Comparison of ENCODE assay signal across 17 cellular contexts in the genomic region with DNA sequence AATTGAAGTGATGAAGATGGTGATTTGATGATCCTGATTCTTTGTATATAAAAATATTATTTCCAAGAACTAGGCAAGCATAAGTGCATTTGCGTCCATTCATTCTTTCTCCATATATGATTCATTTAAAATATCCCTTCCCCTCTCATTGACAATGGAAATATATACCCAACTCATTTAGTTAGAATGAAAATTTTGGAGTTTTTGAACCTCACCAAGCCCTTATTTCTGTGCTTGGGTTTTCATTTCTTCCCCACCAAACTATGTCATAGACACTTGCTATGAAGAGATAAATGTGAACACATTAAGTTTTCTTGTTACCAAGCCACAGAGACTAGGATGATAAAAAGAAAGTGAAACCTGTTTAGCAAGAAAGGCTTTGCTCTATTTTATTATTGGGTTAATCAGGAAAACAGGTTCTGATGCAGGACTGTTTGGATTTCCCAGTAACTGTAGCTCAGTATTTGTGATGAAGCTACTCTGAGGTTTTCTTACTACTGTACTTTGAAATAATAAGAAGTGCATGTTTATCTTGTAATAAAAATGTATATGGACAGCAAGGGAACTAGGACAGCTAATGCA.
DNase-seq lines count a peak whose midpoint lies in the region; ATAC-seq, FAIRE-seq and TF ChIP-seq lines count a peak whose summit lies in the region.
"Had no signal": no experiment of that assay in that cellular context is flagged by ENCODE, and none has a peak within 500 bp of the region (broad histone marks: within the 10 kb centered on the region; RNA-seq: fewer than 3 reads in every experiment).

No MANE protein-coding gene starts in this region.

- no peak overlapping the region for H3K4me3 Mint-ChIP-seq in central memory CD8-positive, alpha-beta T cell

- no peak overlapping the region for H2AFZ ChIP-seq in DND-41 (ENCODE audit: low read depth, low read length)
- H2AFZ ChIP-seq in MM.1S (ENCODE audit: low read length), result peak overlapping the region; percentile 30

- ATAC-seq in A549 (no peak), DND-41 (ENCODE audit: insufficient read depth, low read depth) (0 out of 3 replicates have a peak, but pooled peaks have one; percentile 52), GM19023 (IDR thresholded peaks at IDR 0.05; ENCODE audit: unreplicated experiment) (no peak)
- ATAC-seq in central memory CD8-positive, alpha-beta T cell (replicated peaks; ENCODE audit: extremely low read depth, poor library complexity, severe bottlenecking), result no peak

- TF ChIP-seq POLR2A in A549 (IDR thresholded peaks at IDR 0.05; ENCODE audit: low read length), result no peak
- TF ChIP-seq POLR2A in GM12892 (IDR thresholded peaks at IDR 0.05; ENCODE audit: low read depth, low read length), result no peak

- TF ChIP-seq RAD21 in A549 (conservative IDR thresholded peaks at IDR 0.05 in 1 of 2, IDR thresholded peaks at IDR 0.05 in 1 of 2), result no peak

- H3K36me3 ChIP-seq in DND-41 (ENCODE audit: insufficient read depth, low read length), result no peaks in the 10 kb centered on the region
- no peaks in the 10 kb centered on the region for H3K36me3 ChIP-seq in MM.1S (replicated peaks; ENCODE audit: insufficient read depth, low read length)
- H3K36me3 ChIP-seq: HAP-1 had no signal

- H3K36me3 Mint-ChIP-seq in central memory CD8-positive, alpha-beta T cell (ENCODE audit: insufficient read depth), result peaks cover 2% of the 10 kb centered on the region

- H3K4me3 ChIP-seq in A549 (no peak overlapping the region), DND-41 (ENCODE audit: low read depth in 1 of 2, low read length in 2 of 2) (no peak overlapping the region), MM.1S (ENCODE audit: low read length) (no peak overlapping the region)
- H3K4me3 ChIP-seq: HAP-1 had no signal

- H3K27ac Mint-ChIP-seq in central memory CD8-positive, alpha-beta T cell (ENCODE audit: low read depth), result peak overlapping the region; percentile 21

- H3K9ac ChIP-seq in DND-41 (ENCODE audit: low read depth, low read length) (no peak overlapping the region), MM.1S (ENCODE audit: low read length) (no peak overlapping the region)

- FAIRE-seq in A549 (lab: Jason Lieb, UNC) (peak; percentile 23), GM12892 (lab: Jason Lieb, UNC) (no peak)
- FAIRE-seq: D721Med, RCC 7860 had no signal

- POLR2A ChIA-PET in A549 (lab: Yijun Ruan, JAX), result no interaction called here

- CTCF ChIA-PET in A549 (lab: Yijun Ruan, JAX), result no interaction called here

- WGBS in A549 (ENCODE audit: missing lambda C conversion rate), result 98% methylated on average over 1 of the region's 1 CpG

- no peaks in the 10 kb centered on the region for H3K27me3 ChIP-seq in DND-41 (ENCODE audit: insufficient read depth, low read length, poor library complexity)
- no peaks in the 10 kb centered on the region for H3K27me3 ChIP-seq in MM.1S (replicated peaks; ENCODE audit: insufficient read depth, low read length)

- H3K4me1 Mint-ChIP-seq in central memory CD8-positive, alpha-beta T cell, result peaks cover 7% of the 10 kb centered on the region

- no peak for TF ChIP-seq CTCF in A549 (IDR thresholded peaks at IDR 0.05)
- TF ChIP-seq CTCF in DND-41 (IDR thresholded peaks at IDR 0.05; ENCODE audit: borderline replicate concordance, extremely low read depth, low read length, poor library complexity, severe bottlenecking), result no peak
- no peak for TF ChIP-seq CTCF in MM.1S (IDR thresholded peaks at IDR 0.05; ENCODE audit: low read length)

- H4K20me1 ChIP-seq in DND-41 (ENCODE audit: insufficient read depth, low read length) (no peaks in the 10 kb centered on the region), MM.1S (ENCODE audit: insufficient read depth, low read length) (no peaks in the 10 kb centered on the region)

- H3K27me3 Mint-ChIP-seq in central memory CD8-positive, alpha-beta T cell, result no peaks in the 10 kb centered on the region

- 0 out of 3 replicates have a peak, but pooled peaks cover 4% of the 10 kb centered on the region for H3K4me1 ChIP-seq in A549
- 0 out of 2 replicates have a peak, but pooled peaks cover 5% of the 10 kb centered on the region for H3K4me1 ChIP-seq in DND-41 (ENCODE audit: insufficient read depth, low read length)
- H3K4me1 ChIP-seq in MM.1S (ENCODE audit: low read length), result no peaks in the 10 kb centered on the region
- H3K4me1 ChIP-seq: HAP-1 had no signal

- no peaks in the 10 kb centered on the region for H3F3A ChIP-seq in MM.1S (ENCODE audit: insufficient read depth, low read length)

- H3K79me2 ChIP-seq in DND-41 (ENCODE audit: insufficient read depth, low read length), result no peaks in the 10 kb centered on the region
- H3K79me2 ChIP-seq in MM.1S (ENCODE audit: low read length), result no peaks in the 10 kb centered on the region

- DNase-seq in A549 (ENCODE audit: low read depth in 1 of 2, low spot score in 1 of 2), result no peak
- DNase-seq in DND-41, result no peak
- peak; percentile 19 for DNase-seq in MM.1S
- no peak for DNase-seq in central memory CD8-positive, alpha-beta T cell (ENCODE audit: low spot score in 2 of 2)
- DNase-seq in DMS 273 treated with DMSO at 0.1 percent for 48 hours (lab: John Stamatoyannopoulos, UW), result no peak
- no peak for DNase-seq in H4 (ENCODE audit: low spot score)
- DNase-seq in GM12892 (ENCODE audit: insufficient read length), result no peak
- DNase-seq: AML-193, NCI-H1436 treated with DMSO at 0.1 percent for 48 hours, NCI-H2107, NCI-H446 treated with DMSO at 0.1 percent for 48 hours, NCI-H748 treated with DMSO at 0.1 percent for 48 hours, SHP77 had no signal

- no peaks in the 10 kb centered on the region for H3K9me2 ChIP-seq in MM.1S (replicated peaks; ENCODE audit: insufficient read depth, low read length)

- no peaks in the 10 kb centered on the region for H3K9me3 Mint-ChIP-seq in central memory CD8-positive, alpha-beta T cell

- no peaks in the 10 kb centered on the region for H3K9me3 ChIP-seq in A549
- H3K9me3 ChIP-seq in DND-41 (ENCODE audit: insufficient read depth, low read length, severe bottlenecking), result no peaks in the 10 kb centered on the region
- no peaks in the 10 kb centered on the region for H3K9me3 ChIP-seq in MM.1S (replicated peaks; ENCODE audit: insufficient read depth, low read length)
- H3K9me3 ChIP-seq: HAP-1 had no signal

- H3K4me2 ChIP-seq in A549 (no peak overlapping the region), DND-41 (ENCODE audit: insufficient read depth, low read length) (peak overlapping the region; percentile 23; the same call in 1 of the 2 replicates), MM.1S (ENCODE audit: low read depth, low read length) (peak overlapping the region; percentile 53; the same call in 1 of the 2 replicates)

- no peak overlapping the region for H3K27ac ChIP-seq in A549
- no peak overlapping the region for H3K27ac ChIP-seq in DND-41 (ENCODE audit: low read length)
- no peak overlapping the region for H3K27ac ChIP-seq in MM.1S (ENCODE audit: low read length)

- no peak for TF ChIP-seq EP300 in A549 (IDR thresholded peaks at IDR 0.05)

TF ChIP-seq in A549, 52 proteins besides CTCF, POLR2A, EP300 and RAD21:
- TF ChIP-seq KDM1A (IDR thresholded peaks at IDR 0.05; ENCODE audit: low read depth), result no peak
- peak; percentile 82; the same call in 1 of the 2 replicates for TF ChIP-seq TFCP2L1 (CRISPR knock-in tag; IDR thresholded peaks at IDR 0.05)
- 0 out of 5 replicates have a peak, but pooled peaks of 1 of the 2 experiments have one; percentile 20 for TF ChIP-seq JUN (IDR thresholded peaks at IDR 0.05)
- TF ChIP-seq PBX3 (IDR thresholded peaks at IDR 0.05), result no peak
- peak; percentile 87; the same call in 1 of the 2 replicates for TF ChIP-seq POLR2AphosphoS2 (conservative IDR thresholded peaks at IDR 0.05; ENCODE audit: low read length)
- TF ChIP-seq RARB (CRISPR knock-in tag; IDR thresholded peaks at IDR 0.05), result peak; percentile 39; the same call in 1 of the 2 replicates
- TF ChIP-seq FOSB (CRISPR knock-in tag; IDR thresholded peaks at IDR 0.05), result peak; percentile 35; the same call in 1 of the 2 replicates
